Comparison of ENCODE assay signal across 2 cellular contexts in genomic region chr12:51471465-51471864, GRCh38.
TF ChIP-seq lines count a peak whose summit lies in the region.

No MANE protein-coding gene starts in this region.

TF ChIP-seq in HepG2, 621 proteins besides CTCF, POLR2A, EP300 and RAD21:
- no peak for TF ChIP-seq HIVEP1 (CRISPR knock-in tag; IDR thresholded peaks at IDR 0.05)
- TF ChIP-seq PLSCR1 (CRISPR knock-in tag; IDR thresholded peaks at IDR 0.05; ENCODE audit: borderline replicate concordance): no peak
- TF ChIP-seq GZF1 (CRISPR knock-in tag; IDR thresholded peaks at IDR 0.05): no peak
- no peak for TF ChIP-seq ZNF280D (CRISPR knock-in tag; IDR thresholded peaks at IDR 0.05)
- TF ChIP-seq IRF2 (CRISPR knock-in tag; IDR thresholded peaks at IDR 0.05): no peak
- no peak for TF ChIP-seq TOE1 (CRISPR knock-in tag; IDR thresholded peaks at IDR 0.05)
- TF ChIP-seq ZNF331 (CRISPR knock-in tag; IDR thresholded peaks at IDR 0.05): no peak
- TF ChIP-seq ZBTB21 (CRISPR knock-in tag; IDR thresholded peaks at IDR 0.05): no peak
- no peak for TF ChIP-seq NFYC (CRISPR knock-in tag; IDR thresholded peaks at IDR 0.05)
- no peak for TF ChIP-seq SIX1 (CRISPR knock-in tag; IDR thresholded peaks at IDR 0.05; ENCODE audit: borderline replicate concordance)
- no peak for TF ChIP-seq ASH2L (IDR thresholded peaks at IDR 0.05; ENCODE audit: insufficient read length, low read depth, low read length)
- TF ChIP-seq PPARG (CRISPR knock-in tag; conservative IDR thresholded peaks at IDR 0.05): no peak
- no peak for TF ChIP-seq ZNF883 (CRISPR knock-in tag; IDR thresholded peaks at IDR 0.05; ENCODE audit: not compliant biosample characterization)
- no peak for TF ChIP-seq ZMYM4 (CRISPR knock-in tag; IDR thresholded peaks at IDR 0.05)
- TF ChIP-seq TEF (CRISPR knock-in tag; IDR thresholded peaks at IDR 0.05): no peak

TF ChIP-seq in K562, 482 proteins besides CTCF, POLR2A, EP300 and RAD21:
- TF ChIP-seq PBX2 (CRISPR knock-in tag; IDR thresholded peaks at IDR 0.05; ENCODE audit: low read depth): no peak
- peak; percentile 42; the same call in 1 of the 2 replicates for TF ChIP-seq PBX2 (tag; conservative IDR thresholded peaks at IDR 0.05; ENCODE audit: low read depth)
- TF ChIP-seq BRF1 (IDR thresholded peaks at IDR 0.05; ENCODE audit: borderline replicate concordance, extremely low read depth, insufficient read length): no peak
- no peak for TF ChIP-seq ZNF717 (CRISPR knock-in tag; IDR thresholded peaks at IDR 0.05)
- TF ChIP-seq MAX (CRISPR knock-in tag; IDR thresholded peaks at IDR 0.05): no peak
- peak; percentile 20 for TF ChIP-seq MEIS2 (IDR thresholded peaks at IDR 0.05; ENCODE audit: partially characterized antibody)
- no peak for TF ChIP-seq POLR2AphosphoS5 (IDR thresholded peaks at IDR 0.05; ENCODE audit: control insufficient read depth, insufficient read depth, low read depth, low read length)
